ENCODE assay signal across 8 cellular contexts in genomic region chr5:1204693-1205242, GRCh38. TPM values are rescaled to one million over a fixed set of nuclear protein-coding genes. Genes with fewer than 3 reads are reported as not detected.
DNase-seq lines count a peak whose midpoint lies in the region; ATAC-seq and TF ChIP-seq lines count a peak whose summit lies in the region.

No MANE protein-coding gene starts in this region.

- H3K14ac ChIP-seq in mesenchymal stem cell (ENCODE audit: low read length in 2 of 2) = no peak overlapping the region

- H3K18ac ChIP-seq in mesenchymal stem cell (ENCODE audit: low read depth in 1 of 2, low read length in 2 of 2) = no peak overlapping the region

- no peak overlapping the region for H2BK15ac ChIP-seq in mesenchymal stem cell (ENCODE audit: low read depth, poor library complexity, severe bottlenecking)

- intact Hi-C loops in esophagus squamous epithelium (cut with DNase I) = no loop called here

- no peak overlapping the region for H2BK5ac ChIP-seq in mesenchymal stem cell (ENCODE audit: low read depth, low read length, poor library complexity, severe bottlenecking)

- no peak for TF ChIP-seq POLR2A in esophagus squamous epithelium (IDR thresholded peaks at IDR 0.05)

- in situ Hi-C loops in astrocyte of the cerebellum (cut with HindIII; ENCODE audit: low sequenced_read_pairs) = no loop called here

- H3K79me1 ChIP-seq in mesenchymal stem cell (replicated peaks; ENCODE audit: low read length, poor library complexity, severe bottlenecking) = no peaks in the 10 kb centered on the region

- H4K91ac ChIP-seq in mesenchymal stem cell (ENCODE audit: low read length) = no peak overlapping the region

- H3K36me3 ChIP-seq in mesenchymal stem cell (ENCODE audit: control insufficient read depth in 1 of 2, insufficient read depth in 2 of 2, low read depth in 1 of 2, low read length in 2 of 2) (no peaks in the 10 kb centered on the region), esophagus squamous epithelium (no peaks in the 10 kb centered on the region)

- DNase-seq in DMS153 treated with DMSO at 0.1 percent for 48 hours (lab: John Stamatoyannopoulos, UW; ENCODE audit: unreplicated experiment) = peak; percentile 17
- DNase-seq in MV-4-11 (lab: John Stamatoyannopoulos, UW) = peak; percentile 65
- DNase-seq in astrocyte of the cerebellum (ENCODE audit: low read depth) = peak; percentile 3
- peak; percentile 6 for DNase-seq in mesenchymal stem cell
- DNase-seq in esophagus squamous epithelium (lab: John Stamatoyannopoulos, UW) = no peak
- no peak for DNase-seq in activated CD8-positive, alpha-beta memory T cell treated with anti-CD3 and anti-CD28 coated beads for 24 hours

- no peak overlapping the region for H4K8ac ChIP-seq in mesenchymal stem cell (ENCODE audit: low read length)

- H3K4ac ChIP-seq in mesenchymal stem cell (ENCODE audit: low read depth in 1 of 2, low read length in 2 of 2) = no peak overlapping the region

- WGBS in mesenchymal stem cell = 66% methylated on average over 16 of the region's 18 CpGs
- WGBS in esophagus squamous epithelium, 2 donors = 28 to 38% methylated on average over 15 of the region's 18 CpGs

- H3K9me3 ChIP-seq in mesenchymal stem cell (ENCODE audit: control insufficient read depth, low read length) = no peaks in the 10 kb centered on the region
- H3K9me3 ChIP-seq in esophagus squamous epithelium = no peaks in the 10 kb centered on the region

- H3K23ac ChIP-seq in mesenchymal stem cell (ENCODE audit: low read length in 2 of 2) = no peak overlapping the region

- no peak overlapping the region for H3K4me2 ChIP-seq in mesenchymal stem cell (ENCODE audit: low read length, poor library complexity, severe bottlenecking)

- no peak for ATAC-seq in HG03045 (IDR thresholded peaks at IDR 0.05; ENCODE audit: unreplicated experiment)
- ATAC-seq in GM19455 (IDR thresholded peaks at IDR 0.05; ENCODE audit: unreplicated experiment) = no peak

- no peak overlapping the region for H2AFZ ChIP-seq in mesenchymal stem cell (ENCODE audit: low read depth, low read length)

- H3K9ac ChIP-seq in mesenchymal stem cell (ENCODE audit: low read length) = no peak overlapping the region

- no peak overlapping the region for H3K27ac ChIP-seq in mesenchymal stem cell (ENCODE audit: low read length, poor library complexity, severe bottlenecking)
- H3K27ac ChIP-seq in esophagus squamous epithelium = no peak overlapping the region

- H3K4me3 ChIP-seq in astrocyte of the cerebellum (ENCODE audit: low read depth, low read length) (no peak overlapping the region), mesenchymal stem cell (ENCODE audit: insufficient read depth in 1 of 2, low read depth in 1 of 2, low read length in 2 of 2) (no peak overlapping the region), esophagus squamous epithelium (no peak overlapping the region)

- H3K27me3 ChIP-seq in mesenchymal stem cell (ENCODE audit: control insufficient read depth in 1 of 2, insufficient read depth in 1 of 2, low read length in 2 of 2) (peaks cover 14 to 84% of the 10 kb centered on the region in 2 experiments), esophagus squamous epithelium (peaks cover 0 to 98% (median 0%) of the 10 kb centered on the region in 4 donors)

- TF ChIP-seq CTCF in astrocyte of the cerebellum (IDR thresholded peaks at IDR 0.05; ENCODE audit: low read depth, low read length, missing control alignments) = peak; percentile 38
- TF ChIP-seq CTCF in esophagus squamous epithelium (IDR thresholded peaks at IDR 0.05) = no peak

- no peak overlapping the region for H2BK12ac ChIP-seq in mesenchymal stem cell (ENCODE audit: low read length in 2 of 2)

- H2BK120ac ChIP-seq in mesenchymal stem cell (ENCODE audit: low read depth, low read length) = no peak overlapping the region

- no peak overlapping the region for H2AK5ac ChIP-seq in mesenchymal stem cell (ENCODE audit: low read length, severe bottlenecking)

- no peaks in the 10 kb centered on the region for H3K4me1 ChIP-seq in mesenchymal stem cell (ENCODE audit: control insufficient read depth, insufficient read depth, low read depth, low read length)
- no peaks in the 10 kb centered on the region for H3K4me1 ChIP-seq in esophagus squamous epithelium

RNA-seq across cellular contexts. Expression of gene SLC6A19, which starts 3.4 kb away (rescaled TPM):
- polyA plus RNA-seq in mesenchymal stem cell (2013, experiment 1 of 2) = not detected
- not detected for polyA plus RNA-seq in mesenchymal stem cell (2013, experiment 2 of 2)
- total RNA-seq in esophagus squamous epithelium = not detected

RNA-seq across cellular contexts. Expression of gene SLC6A18, which starts 20.4 kb away (rescaled TPM):
- polyA plus RNA-seq in mesenchymal stem cell (2013, experiment 1 of 2) = not detected
- not detected for polyA plus RNA-seq in mesenchymal stem cell (2013, experiment 2 of 2)
- total RNA-seq in esophagus squamous epithelium = not detected

Comparison
In these comparisons a context has a peak if more than half of its experiments do, and no peak if none do; other contexts are left out.
1. DNase-seq: peak in DMS153 treated with DMSO at 0.1 percent for 48 hours (single experiment), MV-4-11 (single experiment), astrocyte of the cerebellum (single experiment) and mesenchymal stem cell (single experiment); none in esophagus squamous epithelium (single experiment) and activated CD8-positive, alpha-beta memory T cell treated with anti-CD3 and anti-CD28 coated beads for 24 hours (single experiment).